29 cellular contexts compared by ENCODE assay signal in the genomic region with DNA sequence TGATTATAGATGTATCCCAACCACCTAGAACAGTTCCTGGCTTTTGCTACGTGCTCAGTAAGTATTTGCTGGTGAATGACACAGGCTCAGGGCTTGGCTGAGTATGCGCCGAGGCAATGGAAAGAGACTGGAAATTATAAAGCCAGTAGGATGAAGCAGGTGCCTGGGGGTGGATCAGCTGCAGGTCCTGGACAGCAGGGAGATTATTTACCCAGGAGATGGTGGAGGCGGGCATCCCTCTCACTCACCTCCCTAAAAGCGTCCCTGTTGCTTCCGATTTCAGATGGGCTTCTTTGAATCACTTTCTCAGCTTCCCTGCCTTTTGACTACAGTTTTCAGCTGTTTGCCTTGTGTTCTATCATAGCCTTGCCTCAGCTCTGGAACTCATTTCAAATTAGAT. TPM values are rescaled to one million over a fixed set of nuclear protein-coding genes. Genes with fewer than 3 reads are reported as not detected.
"Had no signal": no experiment of that assay in that cellular context is flagged by ENCODE, and none has a peak within 500 bp of the region (broad histone marks: within the 10 kb centered on the region; RNA-seq: fewer than 3 reads in every experiment).

No MANE protein-coding gene starts in this region.

- H3K27ac ChIP-seq: heart right ventricle, hepatocyte, left lung, lower lobe of right lung, pancreas, prostate gland, sigmoid colon, spleen, suprapubic skin, thoracic aorta, tibial artery, upper lobe of right lung had no signal

- H3K36me3 ChIP-seq: heart right ventricle, left lung, lower lobe of right lung, pancreas, prostate gland, sigmoid colon, spleen, suprapubic skin, thoracic aorta, tibial artery, upper lobe of right lung had no signal

- ATAC-seq: heart right ventricle; left colon; left lung; lower lobe of right lung; natural killer cell; pancreas; right cardiac atrium; stimulated activated effector memory CD8-positive, alpha-beta T cell treated with anti-CD3 and anti-CD28 coated beads, Interleukin-12 subunit alpha, Interleukin-12 subunit beta, amount 100 ng/mL, for 72 hours; upper lobe of right lung had no signal

- H3K4me1 Mint-ChIP-seq: naive B cell; natural killer cell; stimulated activated effector memory CD8-positive, alpha-beta T cell treated with anti-CD3 and anti-CD28 coated beads, Interleukin-12 subunit alpha, Interleukin-12 subunit beta, amount 100 ng/mL, for 72 hours had no signal

- H3K4me3 ChIP-seq: heart right ventricle, hepatocyte, left lung, lower lobe of right lung, pancreas, prostate gland, sigmoid colon, spleen, suprapubic skin, thoracic aorta, tibial artery, upper lobe of right lung had no signal

- H3K4me1 ChIP-seq: heart right ventricle, left lung, lower lobe of right lung, pancreas, prostate gland, sigmoid colon, spleen, suprapubic skin, tibial artery, upper lobe of right lung had no signal

- H3K4me2 ChIP-seq: hepatocyte had no signal

- H3K36me3 Mint-ChIP-seq: mesothelial cell of epicardium; natural killer cell; stimulated activated effector memory CD8-positive, alpha-beta T cell treated with anti-CD3 and anti-CD28 coated beads, Interleukin-12 subunit alpha, Interleukin-12 subunit beta, amount 100 ng/mL, for 72 hours had no signal

- H3K9me3 Mint-ChIP-seq: mesothelial cell of epicardium; natural killer cell; stimulated activated effector memory CD8-positive, alpha-beta T cell treated with anti-CD3 and anti-CD28 coated beads, Interleukin-12 subunit alpha, Interleukin-12 subunit beta, amount 100 ng/mL, for 72 hours; stimulated activated naive CD8-positive, alpha-beta T cell treated with anti-CD3 and anti-CD28 coated beads, Interleukin-15, Interleukin-2, amounts not matched to agents 100 ng/mL and 50 ng/mL, for 24 hours had no signal

- H3K4me3 Mint-ChIP-seq: mesothelial cell of epicardium; naive B cell; natural killer cell; stimulated activated effector memory CD8-positive, alpha-beta T cell treated with anti-CD3 and anti-CD28 coated beads, Interleukin-12 subunit alpha, Interleukin-12 subunit beta, amount 100 ng/mL, for 72 hours; stimulated activated naive CD8-positive, alpha-beta T cell treated with anti-CD3 and anti-CD28 coated beads, Interleukin-15, Interleukin-2, amounts not matched to agents 100 ng/mL and 50 ng/mL, for 24 hours had no signal

- H3K79me2 ChIP-seq: hepatocyte had no signal

- H3K27me3 ChIP-seq: hepatocyte, pancreas had no signal

- H2AFZ ChIP-seq: hepatocyte had no signal

- H3K9me3 ChIP-seq: heart right ventricle, left lung, lower lobe of right lung, pancreas, prostate gland, sigmoid colon, spleen, suprapubic skin, thoracic aorta, tibial artery, upper lobe of right lung had no signal

- H3K27ac Mint-ChIP-seq: mesothelial cell of epicardium; natural killer cell; stimulated activated effector memory CD8-positive, alpha-beta T cell treated with anti-CD3 and anti-CD28 coated beads, Interleukin-12 subunit alpha, Interleukin-12 subunit beta, amount 100 ng/mL, for 72 hours; stimulated activated naive CD8-positive, alpha-beta T cell treated with anti-CD3 and anti-CD28 coated beads, Interleukin-15, Interleukin-2, amounts not matched to agents 100 ng/mL and 50 ng/mL, for 24 hours had no signal

- DNase-seq: heart right ventricle; kidney; left colon; left lung; lower lobe of right lung; mammary epithelial cell; mesenchymal stem cell; naive B cell; natural killer cell; pancreas; posterior cingulate gyrus; retina; right cardiac atrium; sigmoid colon; small intestine; spleen; stimulated activated CD4-positive, alpha-beta T cell treated with anti-CD3 and anti-CD28 coated beads, Interleukin-4, amount 100 ng/mL, for 24 hours; stimulated activated naive CD4-positive, alpha-beta T cell; tibial artery; trophoblast cell; upper lobe of right lung had no signal

RNA-seq across cellular contexts. Expression of a gene that starts 6.4 kb away (rescaled TPM):
- total RNA-seq: left colon, mononuclear cell, suprapubic skin had no signal
- polyA plus RNA-seq: mammary epithelial cell had no signal

RNA-seq across cellular contexts. Expression of a gene that starts 42.3 kb away (rescaled TPM):
- polyA plus RNA-seq: mammary epithelial cell had no signal
